ENCODE assay signal across 1 cellular context in genomic region chr1:227897704-227898438, GRCh38.
TF ChIP-seq lines count a peak whose summit lies in the region.

No MANE protein-coding gene starts in this region.

TF ChIP-seq in WTC11, 78 proteins besides CTCF, POLR2A, EP300 and RAD21 (continued from another document):
- TF ChIP-seq SP1 (CRISPR knock-in tag; conservative IDR thresholded peaks at IDR 0.05) (no peak), ETV6 (CRISPR knock-in tag; IDR thresholded peaks at IDR 0.05) (no peak)
- TF ChIP-seq, protein P1, sequence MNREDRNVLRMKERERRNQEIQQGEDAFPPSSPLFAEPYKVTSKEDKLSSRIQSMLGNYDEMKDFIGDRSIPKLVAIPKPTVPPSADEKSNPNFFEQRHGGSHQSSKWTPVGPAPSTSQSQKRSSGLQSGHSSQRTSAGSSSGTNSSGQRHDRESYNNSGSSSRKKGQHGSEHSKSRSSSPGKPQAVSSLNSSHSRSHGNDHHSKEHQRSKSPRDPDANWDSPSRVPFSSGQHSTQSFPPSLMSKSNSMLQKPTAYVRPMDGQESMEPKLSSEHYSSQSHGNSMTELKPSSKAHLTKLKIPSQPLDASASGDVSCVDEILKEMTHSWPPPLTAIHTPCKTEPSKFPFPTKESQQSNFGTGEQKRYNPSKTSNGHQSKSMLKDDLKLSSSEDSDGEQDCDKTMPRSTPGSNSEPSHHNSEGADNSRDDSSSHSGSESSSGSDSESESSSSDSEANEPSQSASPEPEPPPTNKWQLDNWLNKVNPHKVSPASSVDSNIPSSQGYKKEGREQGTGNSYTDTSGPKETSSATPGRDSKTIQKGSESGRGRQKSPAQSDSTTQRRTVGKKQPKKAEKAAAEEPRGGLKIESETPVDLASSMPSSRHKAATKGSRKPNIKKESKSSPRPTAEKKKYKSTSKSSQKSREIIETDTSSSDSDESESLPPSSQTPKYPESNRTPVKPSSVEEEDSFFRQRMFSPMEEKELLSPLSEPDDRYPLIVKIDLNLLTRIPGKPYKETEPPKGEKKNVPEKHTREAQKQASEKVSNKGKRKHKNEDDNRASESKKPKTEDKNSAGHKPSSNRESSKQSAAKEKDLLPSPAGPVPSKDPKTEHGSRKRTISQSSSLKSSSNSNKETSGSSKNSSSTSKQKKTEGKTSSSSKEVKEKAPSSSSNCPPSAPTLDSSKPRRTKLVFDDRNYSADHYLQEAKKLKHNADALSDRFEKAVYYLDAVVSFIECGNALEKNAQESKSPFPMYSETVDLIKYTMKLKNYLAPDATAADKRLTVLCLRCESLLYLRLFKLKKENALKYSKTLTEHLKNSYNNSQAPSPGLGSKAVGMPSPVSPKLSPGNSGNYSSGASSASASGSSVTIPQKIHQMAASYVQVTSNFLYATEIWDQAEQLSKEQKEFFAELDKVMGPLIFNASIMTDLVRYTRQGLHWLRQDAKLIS (CRISPR knock-in tag; IDR thresholded peaks at IDR 0.05; ENCODE audit: borderline replicate concordance) = no peak
- TF ChIP-seq, protein P2, sequence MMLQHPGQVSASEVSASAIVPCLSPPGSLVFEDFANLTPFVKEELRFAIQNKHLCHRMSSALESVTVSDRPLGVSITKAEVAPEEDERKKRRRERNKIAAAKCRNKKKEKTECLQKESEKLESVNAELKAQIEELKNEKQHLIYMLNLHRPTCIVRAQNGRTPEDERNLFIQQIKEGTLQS (CRISPR knock-in tag; conservative IDR thresholded peaks at IDR 0.05) = no peak
